ENCODE assay signal across 13 cellular contexts in genomic region chr14:104792945-104793702, GRCh38. TPM values are rescaled to one million over a fixed set of nuclear protein-coding genes. Genes with fewer than 3 reads are reported as not detected.
DNase-seq lines count a peak whose midpoint lies in the region; ATAC-seq, FAIRE-seq and TF ChIP-seq lines count a peak whose summit lies in the region.
"Had no signal": no experiment of that assay in that cellular context is flagged by ENCODE, and none has a peak within 500 bp of the region (broad histone marks: within the 10 kb centered on the region; RNA-seq: fewer than 3 reads in every experiment).

No MANE protein-coding gene starts in this region.

- peak overlapping the region in 1 of 2 experiments; percentile 78; a peak in 2 of 4 replicates for H3K9ac ChIP-seq in K562 (ENCODE audit: insufficient read depth in 1 of 2, low read depth in 2 of 2, low read length in 2 of 2)

- H3K4me3 Mint-ChIP-seq in HFFc6 (peak overlapping the region; percentile 91), naive B cell (peak overlapping the region in 7 of 8 donors; percentile 53 to 94 (median 87))

- peaks cover 5% of the 10 kb centered on the region; the same call in 1 of the 2 replicates for H3K36me3 Mint-ChIP-seq in HFFc6 (ENCODE audit: low read depth)
- no peaks in the 10 kb centered on the region for H3K36me3 Mint-ChIP-seq in naive B cell

- FAIRE-seq in K562 (lab: Jason Lieb, UNC) (no peak), small intestine (lab: Jason Lieb, UNC) (no peak)

- BruUV-seq in A673 (replicated peaks; lab: Mats Ljungman, UMichigan) (no TSS peak), K562 (replicated peaks; lab: Mats Ljungman, UMichigan) (no TSS peak)

- no peak for ATAC-seq in K562
- ATAC-seq in naive B cell (ENCODE audit: low read depth in 2 of 2), result no peak
- no peak for ATAC-seq in HG02798 (IDR thresholded peaks at IDR 0.05; ENCODE audit: poor library complexity, unreplicated experiment)

- TF ChIP-seq CTCF in A673 (conservative IDR thresholded peaks at IDR 0.05; ENCODE audit: low read depth, low read length), result no peak
- peak; percentile 50; the same call in 1 of the 2 replicates for TF ChIP-seq CTCF in HFFc6 (IDR thresholded peaks at IDR 0.05)
- TF ChIP-seq CTCF in K562 (IDR thresholded peaks at IDR 0.05 in 2 of 3, conservative IDR thresholded peaks at IDR 0.05 in 1 of 3; ENCODE audit: insufficient read depth in 2 of 3, low read depth in 1 of 3, low read length in 3 of 3), result no peak

- WGBS in K562 (ENCODE audit: insufficient coverage, low coverage, missing lambda C conversion rate), result 83% methylated on average over 7 of the region's 16 CpGs
- 84 to 86% (median 86%) methylated on average over 16 of the region's 16 CpGs for WGBS in small intestine, 3 donors

- H3K27ac Mint-ChIP-seq in HFFc6, result peak overlapping the region; percentile 77
- peak overlapping the region in 1 of 6 donors; percentile 86 for H3K27ac Mint-ChIP-seq in naive B cell

- TF ChIP-seq RAD21 in K562 (CRISPR knock-in tag; conservative IDR thresholded peaks at IDR 0.05 in 1 of 2, IDR thresholded peaks at IDR 0.05 in 1 of 2), result no peak

- H3K36me3 ChIP-seq in A673 (ENCODE audit: insufficient read depth, low read length, poor library complexity, severe bottlenecking) (peaks cover 10% of the 10 kb centered on the region), K562 (ENCODE audit: control insufficient read depth, insufficient read depth, low read length) (peaks cover 47% of the 10 kb centered on the region; the same call in 1 of the 3 replicates), small intestine (ENCODE audit: control insufficient read depth in 2 of 2, insufficient read depth in 2 of 2, low read length in 2 of 2) (peaks cover 0 to 3% of the 10 kb centered on the region in 2 donors)

- H4K20me1 ChIP-seq in K562 (replicated peaks; ENCODE audit: control insufficient read depth, insufficient read depth, low read length), result peaks cover 12% of the 10 kb centered on the region; the same call in 1 of the 2 replicates

- H3K9me3 Mint-ChIP-seq in HFFc6, result no peaks in the 10 kb centered on the region
- no peaks in the 10 kb centered on the region for H3K9me3 Mint-ChIP-seq in naive B cell

- no peaks in the 10 kb centered on the region for H3K9me1 ChIP-seq in K562 (ENCODE audit: control insufficient read depth, insufficient read depth, low read length)

- intact Hi-C loops in A673 (cut with micrococcal nuclease; ENCODE audit: unreplicated experiment), result no loop called here
- intact Hi-C loops in K562 (cut with micrococcal nuclease), result no loop called here

- no peaks in the 10 kb centered on the region for H3K27me3 ChIP-seq in A673 (replicated peaks; ENCODE audit: insufficient read depth, low read depth, low read length, poor library complexity)
- H3K27me3 ChIP-seq in K562 (ENCODE audit: control insufficient read depth in 2 of 2, insufficient read depth in 2 of 2, low read length in 2 of 2), result no peaks in the 10 kb centered on the region
- H3K27me3 ChIP-seq in small intestine (ENCODE audit: control insufficient read depth in 2 of 2, insufficient read depth in 2 of 2, low read length in 2 of 2), result no peaks in the 10 kb centered on the region

- no peak for TF ChIP-seq POLR2A in K562 (conservative IDR thresholded peaks at IDR 0.05)

- H3K4me1 Mint-ChIP-seq in HFFc6 (ENCODE audit: low read depth) (peaks cover 20% of the 10 kb centered on the region), naive B cell (peaks cover 46 to 53% (median 48%) of the 10 kb centered on the region in 3 donors)

- H3K9me3 ChIP-seq in A673 (ENCODE audit: low read depth, low read length, poor library complexity, severe bottlenecking) (no peaks in the 10 kb centered on the region), K562 (replicated peaks; ENCODE audit: control insufficient read depth, insufficient read depth, low read depth, low read length) (no peaks in the 10 kb centered on the region), small intestine (ENCODE audit: control insufficient read depth, low read depth) (no peaks in the 10 kb centered on the region)

- no peak for TF ChIP-seq EP300 in K562 (IDR thresholded peaks at IDR 0.05; ENCODE audit: low read length)

- CTCF ChIA-PET in A673 (lab: Charles Lee), result no interaction called here
- CTCF ChIA-PET in K562 (lab: Yijun Ruan, JAX; ENCODE audit: low intra/inter-chr PET ratio), result no interaction called here

- in situ Hi-C loops in K562 (cut with MboI), result no loop called here

- no peak overlapping the region for H3K4me3 ChIP-seq in A673 (ENCODE audit: low read depth, low read length, poor library complexity, severe bottlenecking)
- H3K4me3 ChIP-seq in K562, result no peak overlapping the region; the same call in 1 of the 2 replicates
- peak overlapping the region in 1 of 2 donors; percentile 5 for H3K4me3 ChIP-seq in small intestine (ENCODE audit: low read depth in 1 of 2, low read length in 2 of 2)

- H3K27me3 Mint-ChIP-seq in HFFc6 (ENCODE audit: insufficient read depth), result no peaks in the 10 kb centered on the region; the same call in 1 of the 2 replicates
- no peaks in the 10 kb centered on the region for H3K27me3 Mint-ChIP-seq in naive B cell

- peaks cover 54% of the 10 kb centered on the region for H3K79me2 ChIP-seq in K562 (ENCODE audit: control insufficient read depth, insufficient read depth, low read length)

- DNase-seq in A673 (ENCODE audit: low spot score), result no peak
- no peak for DNase-seq in HFFc6
- no peak for DNase-seq in K562 (ENCODE audit: extremely low read depth in 1 of 4, low spot score in 3 of 4)
- no peak for DNase-seq in naive B cell
- DNase-seq in stimulated activated CD4-positive, alpha-beta T cell treated with anti-CD3 and anti-CD28 coated beads, Interleukin-2, amount 100 ng/mL, for 24 hours, result no peak
- no peak for DNase-seq in OCI-M2 (lab: John Stamatoyannopoulos, UW; ENCODE audit: unreplicated experiment)
- DNase-seq in small intestine, result no peak
- DNase-seq: activated naive CD4-positive, alpha-beta T cell; DMS153; head of caudate nucleus; NCI-H1105 treated with DMSO at 0.1 percent for 48 hours had no signal

- H2AFZ ChIP-seq in K562 (ENCODE audit: low read depth, low read length), result no peak overlapping the region

- H3K4me1 ChIP-seq in A673 (ENCODE audit: insufficient read depth, low read length, poor library complexity, severe bottlenecking) (peaks cover 15% of the 10 kb centered on the region), K562 (replicated peaks in 1 of 2; ENCODE audit: control insufficient read depth in 2 of 2, insufficient read depth in 2 of 2, low read length in 2 of 2) (peaks cover 32 to 89% of the 10 kb centered on the region in 2 experiments), small intestine (ENCODE audit: control insufficient read depth in 2 of 2, insufficient read depth in 1 of 2, low read depth in 1 of 2, low read length in 1 of 2) (peaks cover 0 to 12% of the 10 kb centered on the region in 2 donors)

- POLR2A ChIA-PET in A673 (lab: Charles Lee; ENCODE audit: low non-redundant PET), result no interaction called here
- POLR2A ChIA-PET in K562 (lab: Yijun Ruan, JAX), result interaction anchor here (0.6 kb wide), 1 partner anchor 94 kb away, joined by 3 read pairs; no protein-coding TSS in a partner anchor

- peak overlapping the region; percentile 33 for H3K27ac ChIP-seq in A673 (ENCODE audit: low read depth, low read length, poor library complexity, severe bottlenecking)
- no peak overlapping the region for H3K27ac ChIP-seq in K562 (ENCODE audit: extremely low read depth, low read depth, low read length)
- H3K27ac ChIP-seq in small intestine (ENCODE audit: low read depth in 1 of 2, low read length in 1 of 2), result no peak overlapping the region
- H3K27ac ChIP-seq: SK-N-MC had no signal

- H3K4me2 ChIP-seq in K562 (ENCODE audit: insufficient read depth, low read length), result peak overlapping the region; percentile 79; the same call in 1 of the 2 replicates

RNA-seq across cellular contexts. Expression of gene AKT1, which starts 2.4 kb away (rescaled TPM):
- 123 and 142 TPM in 2 replicates for total RNA-seq in A673 (2021)
- total RNA-seq in HFFc6 (2021; fragmentation: NEBNext Ultra II Directional; extraction: Animal tissue kit (Norgen Biotek cat#: 25700)), result 100 to 1,000 TPM; 164 to 191 (median 173) TPM
- 90.8 and 209 TPM in 2 replicates for total RNA-seq in K562 (2011; cell fraction: chromatin; rRNA removed; ENCODE audit: low replicate concordance)
- total RNA-seq in K562 (2011; cell fraction: nucleolus; rRNA removed), result 135 and 136 TPM in 2 replicates
- total RNA-seq in K562 (2011; cell fraction: nucleoplasm; rRNA removed), result 81.8 and 88.4 TPM in 2 replicates
- 80.1 and 91.2 TPM in 2 replicates for total RNA-seq in K562 (2014; rRNA removed)
- total RNA-seq in K562 (2014; rRNA removed; fragmentation: Illumina TruSeq; extraction: Trizol), result 25.9 and 37.5 TPM in 2 replicates
- 74.5 and 75.1 TPM in 2 replicates for total RNA-seq in K562 (2015; rRNA removed; fragmentation: Illumina TruSeq; extraction: Trizol)
- total RNA-seq in K562 (2021), result 117 and 132 TPM in 2 replicates
- 71.8 and 79.3 TPM in 2 replicates for polyA plus RNA-seq in K562 (2011; rRNA removed)
- 96.5 and 143 TPM in 2 replicates for polyA plus RNA-seq in K562 (2011; cell fraction: cytosol; rRNA removed)
- 217 and 312 TPM in 2 replicates for polyA plus RNA-seq in K562 (2011; cell fraction: nucleus; rRNA removed)
- polyA plus RNA-seq in K562 (2012), result 86.9 and 120 TPM in 2 replicates
- 82.0 and 89.7 TPM in 2 replicates for polyA plus RNA-seq in K562 (2014; fragmentation: Illumina TruSeq; extraction: Trizol)
- 1 to 10 TPM in 1 of 2 experiments, under 1 TPM in 1; 0.49 to 1.3 TPM for polyA plus RNA-seq in K562 (2014; fragmentation: Nextera tagmentation; extraction: Ambion mirVana)
- 106 TPM in 2 replicates for polyA plus RNA-seq in K562 (2014; rRNA removed)
- polyA minus RNA-seq in K562 (2011; rRNA and poly(A)+ RNA removed), result 41.9 and 67.3 TPM in 2 replicates
- 64.3 and 80.4 TPM in 2 replicates for polyA minus RNA-seq in K562 (2011; cell fraction: cytosol; rRNA and poly(A)+ RNA removed)
- polyA minus RNA-seq in K562 (2011; cell fraction: nucleus; rRNA and poly(A)+ RNA removed), result 29.8 and 38.1 TPM in 2 replicates
- 10 to 100 TPM in 5 of 6 donors, 1 to 10 TPM in 1; 6.3 to 22.0 (median 14.1) TPM for polyA plus RNA-seq in naive B cell (ENCODE audit: low read depth in 6 of 6)
- 10 to 100 TPM; 72.4 to 95.9 (median 74.5) TPM for polyA plus RNA-seq in small intestine

RNA-seq across cellular contexts. Expression of gene ZBTB42, which starts 7.8 kb away (rescaled TPM):
- total RNA-seq in A673 (2021) (1.4 and 2.1 TPM in 2 replicates), K562 (2014; rRNA removed) (5.5 and 7.2 TPM in 2 replicates), K562 (2014; rRNA removed; fragmentation: Illumina TruSeq; extraction: Trizol) (1.4 and 1.5 TPM in 2 replicates), K562 (2015; rRNA removed; fragmentation: Illumina TruSeq; extraction: Trizol) (5.1 TPM in 2 replicates), K562 (2021) (7.4 and 8.5 TPM in 2 replicates)
- 1 to 10 TPM; 1.3 to 1.8 (median 1.5) TPM for total RNA-seq in HFFc6 (2021; fragmentation: NEBNext Ultra II Directional; extraction: Animal tissue kit (Norgen Biotek cat#: 25700))
- total RNA-seq in K562 (2011; cell fraction: chromatin; rRNA removed; ENCODE audit: low replicate concordance), result 3.2 and 14.3 TPM in 2 replicates
- 17.5 and 19.2 TPM in 2 replicates for total RNA-seq in K562 (2011; cell fraction: nucleolus; rRNA removed)
- total RNA-seq in K562 (2011; cell fraction: nucleoplasm; rRNA removed), result 7.6 and 8.4 TPM in 2 replicates
- polyA plus RNA-seq in K562 (2011; rRNA removed) (2.2 and 2.4 TPM in 2 replicates), K562 (2014; fragmentation: Illumina TruSeq; extraction: Trizol) (2.4 and 4.5 TPM in 2 replicates), K562 (2014; fragmentation: Nextera tagmentation; extraction: Ambion mirVana) (under 1 TPM; 0.03 to 0.08 TPM), K562 (2014; rRNA removed) (2.9 and 3.7 TPM in 2 replicates), naive B cell (ENCODE audit: low read depth in 6 of 6) (1 to 10 TPM in 4 of 6 donors, under 1 TPM in 2; 0.84 to 1.9 (median 1.2) TPM), small intestine (1 to 10 TPM; 2.7 to 6.6 (median 4.2) TPM)
- polyA plus RNA-seq in K562 (2011; cell fraction: cytosol; rRNA removed), result 3.5 and 9.0 TPM in 2 replicates
- polyA plus RNA-seq in K562 (2011; cell fraction: nucleus; rRNA removed), result 3.6 and 6.6 TPM in 2 replicates
- polyA plus RNA-seq in K562 (2012), result 4.5 and 5.8 TPM in 2 replicates
- polyA minus RNA-seq in K562 (2011; rRNA and poly(A)+ RNA removed), result 2.9 and 4.9 TPM in 2 replicates
- polyA minus RNA-seq in K562 (2011; cell fraction: cytosol; rRNA and poly(A)+ RNA removed), result 6.0 and 8.7 TPM in 2 replicates
- 12.0 and 13.1 TPM in 2 replicates for polyA minus RNA-seq in K562 (2011; cell fraction: nucleus; rRNA and poly(A)+ RNA removed)

RNA-seq across cellular contexts. Expression of gene SIVA1, which starts 40.2 kb away (rescaled TPM):
- total RNA-seq in A673 (2021) (79.6 and 83.0 TPM in 2 replicates), K562 (2014; rRNA removed) (186 and 216 TPM in 2 replicates), K562 (2014; rRNA removed; fragmentation: Illumina TruSeq; extraction: Trizol) (4.8 and 6.1 TPM in 2 replicates), K562 (2015; rRNA removed; fragmentation: Illumina TruSeq; extraction: Trizol) (55.9 and 57.8 TPM in 2 replicates), K562 (2021) (111 and 113 TPM in 2 replicates)
- total RNA-seq in HFFc6 (2021; fragmentation: NEBNext Ultra II Directional; extraction: Animal tissue kit (Norgen Biotek cat#: 25700)), result 10 to 100 TPM; 78.3 to 95.8 (median 82.5) TPM
- total RNA-seq in K562 (2011; cell fraction: chromatin; rRNA removed; ENCODE audit: low replicate concordance), result 12.2 and 40.0 TPM in 2 replicates
- 43.4 and 62.2 TPM in 2 replicates for total RNA-seq in K562 (2011; cell fraction: nucleolus; rRNA removed)
- 31.2 and 34.7 TPM in 2 replicates for total RNA-seq in K562 (2011; cell fraction: nucleoplasm; rRNA removed)
- polyA plus RNA-seq in K562 (2011; rRNA removed) (54.2 and 66.2 TPM in 2 replicates), K562 (2014; fragmentation: Illumina TruSeq; extraction: Trizol) (7.8 and 43.9 TPM in 2 replicates), K562 (2014; fragmentation: Nextera tagmentation; extraction: Ambion mirVana) (10 to 100 TPM in 1 of 2 experiments, 1 to 10 TPM in 1; 4.2 to 20.6 TPM), K562 (2014; rRNA removed) (138 and 148 TPM in 2 replicates), naive B cell (ENCODE audit: low read depth in 6 of 6) (100 to 1,000 TPM; 191 to 266 (median 227) TPM), small intestine (100 to 1,000 TPM; 104 to 269 (median 177) TPM)
- polyA plus RNA-seq in K562 (2011; cell fraction: cytosol; rRNA removed), result 115 and 354 TPM in 2 replicates
- 75.6 and 121 TPM in 2 replicates for polyA plus RNA-seq in K562 (2011; cell fraction: nucleus; rRNA removed)
- 69.5 and 80.9 TPM in 2 replicates for polyA plus RNA-seq in K562 (2012)
- polyA minus RNA-seq in K562 (2011; rRNA and poly(A)+ RNA removed), result 6.6 and 10.6 TPM in 2 replicates
- polyA minus RNA-seq in K562 (2011; cell fraction: cytosol; rRNA and poly(A)+ RNA removed), result 31.0 and 34.2 TPM in 2 replicates
- polyA minus RNA-seq in K562 (2011; cell fraction: nucleus; rRNA and poly(A)+ RNA removed), result 16.2 and 20.1 TPM in 2 replicates
